1 cellular context compared by ENCODE assay signal in the genomic region with DNA sequence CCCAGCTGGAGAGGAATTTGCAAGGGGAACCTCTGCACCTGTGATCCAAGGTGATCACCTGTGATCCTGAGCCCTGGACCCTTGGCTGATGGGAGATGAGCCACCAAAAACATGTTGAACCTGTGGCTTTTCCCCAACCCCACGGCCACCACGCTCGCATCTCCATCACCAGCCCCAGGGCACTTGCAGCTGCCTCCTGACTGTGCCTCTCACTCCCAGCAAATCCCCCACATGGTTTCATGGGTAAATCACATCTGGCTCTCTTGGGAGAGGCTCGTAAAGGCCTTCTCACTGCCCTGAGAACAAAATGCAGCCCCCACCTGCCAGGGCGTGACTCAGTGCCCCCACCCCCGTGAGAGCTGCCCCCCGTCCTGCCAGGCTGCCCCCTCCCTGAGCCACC.
TF ChIP-seq lines count a peak whose summit lies in the region.

No MANE protein-coding gene starts in this region.

TF ChIP-seq in HepG2, 621 proteins besides CTCF, POLR2A, EP300 and RAD21 (continued from another document):
- no peak for TF ChIP-seq ZNF280B (CRISPR knock-in tag; IDR thresholded peaks at IDR 0.05; ENCODE audit: borderline replicate concordance)
- no peak for TF ChIP-seq NFKBIZ (CRISPR knock-in tag; IDR thresholded peaks at IDR 0.05)
- TF ChIP-seq MNT (IDR thresholded peaks at IDR 0.05), result no peak
- TF ChIP-seq, protein P1, sequence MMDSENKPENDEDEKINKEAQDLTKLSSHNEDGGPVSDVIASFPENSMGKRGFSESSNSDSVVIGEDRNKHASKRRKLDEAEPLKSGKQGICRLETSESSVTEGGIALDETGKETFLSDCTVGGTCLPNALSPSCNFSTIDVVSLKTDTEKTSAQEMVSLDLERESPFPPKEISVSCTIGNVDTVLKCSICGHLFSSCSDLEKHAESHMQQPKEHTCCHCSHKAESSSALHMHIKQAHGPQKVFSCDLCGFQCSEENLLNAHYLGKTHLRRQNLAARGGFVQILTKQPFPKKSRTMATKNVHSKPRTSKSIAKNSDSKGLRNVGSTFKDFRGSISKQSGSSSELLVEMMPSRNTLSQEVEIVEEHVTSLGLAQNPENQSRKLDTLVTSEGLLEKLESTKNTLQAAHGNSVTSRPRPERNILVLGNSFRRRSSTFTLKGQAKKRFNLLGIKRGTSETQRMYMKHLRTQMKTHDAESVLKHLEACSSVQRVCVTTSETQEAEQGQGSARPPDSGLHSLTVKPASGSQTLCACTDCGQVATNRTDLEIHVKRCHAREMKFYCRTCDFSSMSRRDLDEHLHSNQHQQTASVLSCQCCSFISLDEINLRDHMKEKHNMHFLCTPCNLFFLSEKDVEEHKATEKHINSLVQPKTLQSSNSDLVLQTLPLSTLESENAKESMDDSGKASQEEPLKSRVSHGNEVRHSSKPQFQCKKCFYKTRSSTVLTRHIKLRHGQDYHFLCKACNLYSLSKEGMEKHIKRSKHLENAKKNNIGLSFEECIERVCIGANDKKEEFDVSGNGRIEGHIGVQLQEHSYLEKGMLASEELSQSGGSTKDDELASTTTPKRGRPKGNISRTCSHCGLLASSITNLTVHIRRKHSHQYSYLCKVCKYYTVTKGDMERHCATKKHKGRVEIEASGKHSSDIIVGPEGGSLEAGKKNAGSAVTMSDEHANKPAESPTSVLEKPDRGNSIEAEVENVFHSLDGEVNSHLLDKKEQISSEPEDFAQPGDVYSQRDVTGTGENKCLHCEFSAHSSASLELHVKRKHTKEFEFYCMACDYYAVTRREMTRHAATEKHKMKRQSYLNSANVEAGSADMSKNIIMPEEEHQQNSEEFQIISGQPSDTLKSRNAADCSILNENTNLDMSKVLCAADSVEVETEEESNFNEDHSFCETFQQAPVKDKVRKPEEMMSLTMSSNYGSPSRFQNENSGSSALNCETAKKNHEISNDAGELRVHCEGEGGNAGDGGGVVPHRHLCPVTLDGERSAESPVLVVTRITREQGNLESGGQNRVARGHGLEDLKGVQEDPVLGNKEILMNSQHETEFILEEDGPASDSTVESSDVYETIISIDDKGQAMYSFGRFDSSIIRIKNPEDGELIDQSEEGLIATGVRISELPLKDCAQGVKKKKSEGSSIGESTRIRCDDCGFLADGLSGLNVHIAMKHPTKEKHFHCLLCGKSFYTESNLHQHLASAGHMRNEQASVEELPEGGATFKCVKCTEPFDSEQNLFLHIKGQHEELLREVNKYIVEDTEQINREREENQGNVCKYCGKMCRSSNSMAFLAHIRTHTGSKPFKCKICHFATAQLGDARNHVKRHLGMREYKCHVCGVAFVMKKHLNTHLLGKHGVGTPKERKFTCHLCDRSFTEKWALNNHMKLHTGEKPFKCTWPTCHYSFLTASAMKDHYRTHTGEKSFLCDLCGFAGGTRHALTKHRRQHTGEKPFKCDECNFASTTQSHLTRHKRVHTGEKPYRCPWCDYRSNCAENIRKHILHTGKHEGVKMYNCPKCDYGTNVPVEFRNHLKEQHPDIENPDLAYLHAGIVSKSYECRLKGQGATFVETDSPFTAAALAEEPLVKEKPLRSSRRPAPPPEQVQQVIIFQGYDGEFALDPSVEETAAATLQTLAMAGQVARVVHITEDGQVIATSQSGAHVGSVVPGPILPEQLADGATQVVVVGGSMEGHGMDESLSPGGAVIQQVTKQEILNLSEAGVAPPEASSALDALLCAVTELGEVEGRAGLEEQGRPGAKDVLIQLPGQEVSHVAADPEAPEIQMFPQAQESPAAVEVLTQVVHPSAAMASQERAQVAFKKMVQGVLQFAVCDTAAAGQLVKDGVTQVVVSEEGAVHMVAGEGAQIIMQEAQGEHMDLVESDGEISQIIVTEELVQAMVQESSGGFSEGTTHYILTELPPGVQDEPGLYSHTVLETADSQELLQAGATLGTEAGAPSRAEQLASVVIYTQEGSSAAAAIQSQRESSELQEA (CRISPR knock-in tag; IDR thresholded peaks at IDR 0.05; ENCODE audit: not compliant biosample characterization), result no peak
